In genomic region chr7:95690367-95690947, GRCh38 we compare ENCODE assay signal across 8 cellular contexts.
A peak's percentile ranks its signal among the peaks of the same experiment; 100 is the strongest.
DNase-seq lines count a peak whose midpoint lies in the region; ATAC-seq and TF ChIP-seq lines count a peak whose summit lies in the region.

No MANE protein-coding gene starts in this region.

- H3K4me1 ChIP-seq in Peyer's patch = no peaks in the 10 kb centered on the region

- no peak for TF ChIP-seq POLR2A in Peyer's patch (IDR thresholded peaks at IDR 0.05)

- no peaks in the 10 kb centered on the region for H3K9me3 ChIP-seq in Peyer's patch

- H3K27ac ChIP-seq in Peyer's patch = no peak overlapping the region

- peak; percentile 79 for ATAC-seq in GM21786 (IDR thresholded peaks at IDR 0.05; ENCODE audit: unreplicated experiment)

- no peaks in the 10 kb centered on the region for H3K36me3 ChIP-seq in Peyer's patch

- TF ChIP-seq CTCF in Peyer's patch (IDR thresholded peaks at IDR 0.05) (peak in 5 of 6 experiments; percentile 31 to 84 (median 69)), epithelial cell of esophagus (IDR thresholded peaks at IDR 0.05; ENCODE audit: insufficient read depth, low read depth, low read length, missing control alignments) (peak; percentile 55)

- no peak overlapping the region for H3K4me3 ChIP-seq in Peyer's patch
- no peak overlapping the region for H3K4me3 ChIP-seq in epithelial cell of esophagus (ENCODE audit: low read length)

- DNase-seq in GM04503 (ENCODE audit: low read depth) (peak; percentile 15), Kasumi-1 (lab: John Stamatoyannopoulos, UW) (peak; percentile 53 to 56), Peyer's patch (no peak), epithelial cell of esophagus (ENCODE audit: low read depth) (peak; percentile 51), midbrain (lab: John Stamatoyannopoulos, UW) (peak; percentile 58), HPDE6-E6E7 (ENCODE audit: extremely low spot score) (no peak)
- DNase-seq in NK-92 treated with Interleukin-12 subunit alpha and Interleukin-12 subunit beta, amount 100 ng/mL, for 24 hours (lab: John Stamatoyannopoulos, UW) = no peak

- no peaks in the 10 kb centered on the region for H3K27me3 ChIP-seq in Peyer's patch

Comparison
In these comparisons a context has a peak if more than half of its experiments do, and no peak if none do; other contexts are left out.
1. DNase-seq: peak in GM04503 (single experiment), Kasumi-1 (2 of 2), epithelial cell of esophagus (single experiment) and midbrain (single experiment); none in Peyer's patch (0 of 3), HPDE6-E6E7 (single experiment) and NK-92 treated with Interleukin-12 subunit alpha and Interleukin-12 subunit beta, amount 100 ng/mL, for 24 hours (single experiment).